27 cellular contexts compared by ENCODE assay signal in the genomic region with DNA sequence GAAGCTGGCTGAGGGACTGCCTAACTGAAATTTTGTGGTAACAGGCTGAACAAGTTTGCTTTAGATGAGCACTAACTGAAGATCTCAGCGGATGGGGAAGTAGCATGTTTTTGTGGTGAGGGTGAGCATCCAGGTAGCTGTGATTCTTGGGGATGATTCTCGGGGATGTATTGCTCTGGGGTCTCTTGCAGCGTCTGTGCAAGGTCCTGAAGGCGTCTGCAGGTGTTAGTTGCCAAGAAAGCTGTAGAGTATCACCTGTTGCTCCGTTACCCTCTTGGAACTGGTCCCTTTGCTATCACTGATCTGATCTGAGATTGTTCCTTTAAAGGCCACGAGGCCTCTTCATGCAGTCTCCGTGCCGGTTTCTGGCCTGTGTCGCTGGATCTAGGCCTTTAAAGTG. TPM values are rescaled to one million over a fixed set of nuclear protein-coding genes. Genes with fewer than 3 reads are reported as not detected.
DNase-seq lines count a peak whose midpoint lies in the region; ATAC-seq and TF ChIP-seq lines count a peak whose summit lies in the region.
"Had no signal": no experiment of that assay in that cellular context is flagged by ENCODE, and none has a peak within 500 bp of the region (broad histone marks: within the 10 kb centered on the region; RNA-seq: fewer than 3 reads in every experiment).

No MANE protein-coding gene starts in this region.

- H3K4me1 Mint-ChIP-seq in activated CD4-positive, alpha-beta T cell treated with anti-CD3 and anti-CD28 coated beads, Interleukin-2, amount 10 ng/mL, durations not matched to agents 24 days and 14 days: peaks cover 37% of the 10 kb centered on the region
- peaks cover 36% of the 10 kb centered on the region for H3K4me1 Mint-ChIP-seq in T-helper 17 cell

- WGBS in suprapubic skin: 80% methylated on average over 9 of the region's 9 CpGs

- peak; percentile 47 for DNase-seq in activated CD4-positive, alpha-beta T cell treated with anti-CD3 and anti-CD28 coated beads, Interleukin-2, amount 10 ng/mL, durations not matched to agents 24 days and 14 days
- no peak for DNase-seq in activated CD4-positive, alpha-beta T cell treated with anti-CD3 and anti-CD28 coated beads, Interleukin-2, amount 50 U/mL, for 1 hour
- DNase-seq in DMS79 treated with DMSO at 0.1 percent for 48 hours (lab: John Stamatoyannopoulos, UW) (peak; percentile 33), T-helper 17 cell (no peak), suprapubic skin (ENCODE audit: low spot score in 2 of 2) (no peak), NCI-H1930 (lab: John Stamatoyannopoulos, UW) (no peak), occipital lobe (lab: John Stamatoyannopoulos, UW) (no peak)
- DNase-seq: 8988T, ACHN, BE2C, DMS153, IMR-90, NCI-H1092, NCI-H1436, NCI-H187, NCI-H2171 treated with DMSO at 0.1 percent for 48 hours, NCI-H524 treated with DMSO at 0.1 percent for 48 hours, NCI-H774, PC-3, SJCRH30 had no signal

- intact Hi-C loops in activated CD4-positive, alpha-beta T cell treated with anti-CD3 and anti-CD28 coated beads, Interleukin-2, amount 10 ng/mL, durations not matched to agents 24 days and 14 days (cut with micrococcal nuclease): no loop called here

- H3K27ac ChIP-seq in suprapubic skin: peak overlapping the region; percentile 34
- H3K27ac ChIP-seq: KMS-11, SJCRH30 had no signal

- H3K36me3 ChIP-seq in suprapubic skin: peaks cover 80% of the 10 kb centered on the region

- peaks cover 57% of the 10 kb centered on the region for H3K4me1 ChIP-seq in suprapubic skin
- H3K4me1 ChIP-seq: BE2C, SJCRH30 had no signal

- no peaks in the 10 kb centered on the region for H3K27me3 Mint-ChIP-seq in activated CD4-positive, alpha-beta T cell treated with anti-CD3 and anti-CD28 coated beads, Interleukin-2, amount 10 ng/mL, durations not matched to agents 24 days and 14 days
- H3K27me3 Mint-ChIP-seq in T-helper 17 cell: no peaks in the 10 kb centered on the region

- H3K27me3 ChIP-seq in suprapubic skin: no peaks in the 10 kb centered on the region
- H3K27me3 ChIP-seq: BE2C, SJCRH30 had no signal

- no peak overlapping the region for H3K4me3 Mint-ChIP-seq in activated CD4-positive, alpha-beta T cell treated with anti-CD3 and anti-CD28 coated beads, Interleukin-2, amount 10 ng/mL, durations not matched to agents 24 days and 14 days
- no peak overlapping the region for H3K4me3 Mint-ChIP-seq in T-helper 17 cell

- no peak for TF ChIP-seq EP300 in suprapubic skin (IDR thresholded peaks at IDR 0.05)

- TF ChIP-seq POLR2A in suprapubic skin (IDR thresholded peaks at IDR 0.05): no peak

- H3K9me3 ChIP-seq in T-helper 17 cell (ENCODE audit: control insufficient read depth, low read length, poor library complexity, severe bottlenecking) (no peaks in the 10 kb centered on the region), suprapubic skin (no peaks in the 10 kb centered on the region)
- H3K9me3 ChIP-seq: BE2C, SJCRH30 had no signal

- H3K9me3 Mint-ChIP-seq in activated CD4-positive, alpha-beta T cell treated with anti-CD3 and anti-CD28 coated beads, Interleukin-2, amount 10 ng/mL, durations not matched to agents 24 days and 14 days: no peaks in the 10 kb centered on the region

- no peak for ATAC-seq in T-helper 17 cell
- ATAC-seq in HG02588 (IDR thresholded peaks at IDR 0.05; ENCODE audit: unreplicated experiment): no peak
- ATAC-seq: PC-3, Right ventricle myocardium inferior, SK-N-SH treated with all-trans-retinoic acid at 6 μM for 48 hours had no signal

- H3K4me3 ChIP-seq in suprapubic skin: no peak overlapping the region
- H3K4me3 ChIP-seq: SJCRH30 had no signal

- H3K27ac Mint-ChIP-seq in activated CD4-positive, alpha-beta T cell treated with anti-CD3 and anti-CD28 coated beads, Interleukin-2, amount 10 ng/mL, durations not matched to agents 24 days and 14 days: no peak overlapping the region
- peak overlapping the region; percentile 32 for H3K27ac Mint-ChIP-seq in T-helper 17 cell

- peaks cover 83% of the 10 kb centered on the region for H3K36me3 Mint-ChIP-seq in activated CD4-positive, alpha-beta T cell treated with anti-CD3 and anti-CD28 coated beads, Interleukin-2, amount 10 ng/mL, durations not matched to agents 24 days and 14 days (ENCODE audit: low read depth)
- peaks cover 19% of the 10 kb centered on the region for H3K36me3 Mint-ChIP-seq in T-helper 17 cell (ENCODE audit: low read depth)

- no peak for TF ChIP-seq CTCF in suprapubic skin (IDR thresholded peaks at IDR 0.05)

RNA-seq across cellular contexts. Expression of a gene that starts 6.0 kb away (rescaled TPM):
- 53.9 and 54.3 TPM in 2 replicates for total RNA-seq in activated CD4-positive, alpha-beta T cell treated with anti-CD3 and anti-CD28 coated beads, Interleukin-2, amount 10 ng/mL, durations not matched to agents 24 days and 14 days
- total RNA-seq in T-helper 17 cell (10 to 100 TPM; 19.6 to 23.7 TPM), suprapubic skin (100 to 1,000 TPM in 3 of 4 donors, 10 to 100 TPM in 1; 62.6 to 154 (median 127) TPM), occipital lobe (28.7 TPM)

RNA-seq across cellular contexts. Expression of a gene that starts 34.3 kb away (rescaled TPM):
- not detected in 2 replicates for total RNA-seq in activated CD4-positive, alpha-beta T cell treated with anti-CD3 and anti-CD28 coated beads, Interleukin-2, amount 10 ng/mL, durations not matched to agents 24 days and 14 days
- not detected for total RNA-seq in T-helper 17 cell
- not detected for total RNA-seq in suprapubic skin
- not detected for total RNA-seq in occipital lobe
- total RNA-seq: Daoy, G401, IMR-90, PC-3, RPMI7951, SJCRH30 had no signal

Comparison
In these comparisons a context has a peak if more than half of its experiments do, and no peak if none do; other contexts are left out.
1. DNase-seq: peak in activated CD4-positive, alpha-beta T cell treated with anti-CD3 and anti-CD28 coated beads, Interleukin-2, amount 10 ng/mL, durations not matched to agents 24 days and 14 days (single experiment) and DMS79 treated with DMSO at 0.1 percent for 48 hours (single experiment); none in activated CD4-positive, alpha-beta T cell treated with anti-CD3 and anti-CD28 coated beads, Interleukin-2, amount 50 U/mL, for 1 hour (single experiment), T-helper 17 cell (0 of 3), suprapubic skin (0 of 2), NCI-H1930 (0 of 2) and occipital lobe (single experiment).